In the genomic region with DNA sequence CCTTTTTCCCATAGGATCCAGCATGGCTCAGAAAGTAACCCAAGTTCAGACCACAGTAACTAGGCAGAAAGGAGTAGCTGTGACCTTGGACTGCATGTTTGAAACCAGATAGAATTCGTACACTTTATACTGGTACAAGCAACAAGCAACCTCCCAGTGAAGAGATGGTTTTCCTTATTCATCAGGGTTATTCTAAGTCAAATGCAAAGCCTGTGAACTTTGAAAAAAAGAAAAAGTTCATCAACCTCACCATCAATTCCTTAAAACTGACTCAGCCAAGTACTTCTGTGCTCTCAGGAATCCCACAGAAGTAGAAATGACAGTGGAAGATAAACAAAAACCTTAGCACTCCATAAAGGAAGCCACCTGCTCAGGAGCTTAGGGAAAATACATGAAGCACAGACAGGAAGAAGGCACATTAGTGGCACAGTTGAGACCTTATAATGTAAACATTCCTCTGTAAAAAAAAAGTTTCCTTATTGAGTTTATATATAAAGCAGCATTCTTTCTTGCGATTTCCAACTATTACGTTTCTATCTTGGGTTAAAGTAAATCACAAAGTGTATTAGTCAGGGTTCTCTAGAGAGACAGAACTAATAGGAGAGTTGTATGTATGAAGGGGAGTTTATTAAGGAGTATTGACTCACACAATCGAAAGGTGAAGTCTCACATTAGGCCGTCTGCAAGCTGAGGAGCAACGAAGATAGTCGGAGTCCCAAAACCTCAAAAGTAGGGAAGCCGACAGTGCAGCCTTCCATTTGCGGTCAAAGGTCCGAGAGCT, we compare ENCODE assay signal across 23 cellular contexts.
DNase-seq lines count a peak whose midpoint lies in the region; ATAC-seq and TF ChIP-seq lines count a peak whose summit lies in the region.
"Had no signal": no experiment of that assay in that cellular context is flagged by ENCODE, and none has a peak within 500 bp of the region (broad histone marks: within the 10 kb centered on the region; RNA-seq: fewer than 3 reads in every experiment).

No MANE protein-coding gene starts in this region.

- H3K27ac Mint-ChIP-seq in HFFc6: no peak overlapping the region
- H3K27ac Mint-ChIP-seq in activated CD8-positive, alpha-beta T cell treated with anti-CD3 and anti-CD28 coated beads for 36 hours: no peak overlapping the region
- H3K27ac Mint-ChIP-seq: activated CD4-positive, alpha-beta T cell treated with anti-CD3 and anti-CD28 coated beads, Interleukin-2, amount 10 ng/mL, durations not matched to agents 24 days and 14 days; activated naive CD4-positive, alpha-beta T cell treated with anti-CD3 and anti-CD28 coated beads for 36 hours; CD14-positive monocyte; mesothelial cell of epicardium; stimulated activated naive CD8-positive, alpha-beta T cell treated with anti-CD3 and anti-CD28 coated beads, Interleukin-15, Interleukin-2, amounts not matched to agents 100 ng/mL and 50 ng/mL, for 24 hours had no signal

- H3K9me3 Mint-ChIP-seq in HFFc6: no peaks in the 10 kb centered on the region
- no peaks in the 10 kb centered on the region for H3K9me3 Mint-ChIP-seq in activated CD8-positive, alpha-beta T cell treated with anti-CD3 and anti-CD28 coated beads for 36 hours
- H3K9me3 Mint-ChIP-seq: activated CD4-positive, alpha-beta T cell treated with anti-CD3 and anti-CD28 coated beads, Interleukin-2, amount 10 ng/mL, durations not matched to agents 24 days and 14 days; activated naive CD4-positive, alpha-beta T cell treated with anti-CD3 and anti-CD28 coated beads for 36 hours; CD14-positive monocyte; mesothelial cell of epicardium; neural crest cell; stimulated activated naive CD8-positive, alpha-beta T cell treated with anti-CD3 and anti-CD28 coated beads, Interleukin-15, Interleukin-2, amounts not matched to agents 100 ng/mL and 50 ng/mL, for 24 hours had no signal

- POLR2A ChIA-PET in AG04449 (lab: Yijun Ruan, JAX): no interaction called here
- POLR2A ChIA-PET in activated CD8-positive, alpha-beta T cell treated with anti-CD3 and anti-CD28 coated beads for 36 hours (lab: Charles Lee): no interaction called here

- H3K27me3 ChIP-seq in brain microvascular endothelial cell (replicated peaks): no peaks in the 10 kb centered on the region
- H3K27me3 ChIP-seq: body of pancreas, heart left ventricle, upper lobe of left lung had no signal

- CTCF ChIA-PET in AG04449 (lab: Yijun Ruan, JAX): interaction anchor here (1.3 to 3.4 kb wide), 2 partner anchors 11 to 31 kb away, joined by 5 to 20 read pairs; no protein-coding TSS in a partner anchor
- CTCF ChIA-PET in activated CD8-positive, alpha-beta T cell treated with anti-CD3 and anti-CD28 coated beads for 36 hours (lab: Charles Lee): no interaction called here

- in situ Hi-C loops in brain microvascular endothelial cell (cut with HindIII; ENCODE audit: low pct_ligation_motif_present, low sequenced_read_pairs): no loop called here

- H3K4me3 ChIP-seq in AG04449 (ENCODE audit: low read depth, low read length): no peak overlapping the region
- H3K4me3 ChIP-seq in brain microvascular endothelial cell (ENCODE audit: low read depth, low read length): no peak overlapping the region
- no peak overlapping the region for H3K4me3 ChIP-seq in foreskin fibroblast (ENCODE audit: low read depth in 1 of 2, low read length in 2 of 2)
- H3K4me3 ChIP-seq: body of pancreas, heart left ventricle, upper lobe of left lung had no signal

- peak overlapping the region; percentile 91 for H3K27ac ChIP-seq in brain microvascular endothelial cell
- H3K27ac ChIP-seq: body of pancreas, heart left ventricle, HL-60, upper lobe of left lung had no signal

- ATAC-seq in activated CD8-positive, alpha-beta T cell treated with anti-CD3 and anti-CD28 coated beads for 36 hours: no peak
- ATAC-seq in HG03139 (IDR thresholded peaks at IDR 0.05; ENCODE audit: unreplicated experiment): no peak
- ATAC-seq: body of pancreas, heart left ventricle had no signal

- intact Hi-C loops in activated CD8-positive, alpha-beta T cell treated with anti-CD3 and anti-CD28 coated beads for 36 hours (cut with micrococcal nuclease): no loop called here

- H3K4me3 Mint-ChIP-seq in HFFc6: no peak overlapping the region
- H3K4me3 Mint-ChIP-seq in activated CD8-positive, alpha-beta T cell treated with anti-CD3 and anti-CD28 coated beads for 36 hours: no peak overlapping the region
- H3K4me3 Mint-ChIP-seq: activated CD4-positive, alpha-beta T cell treated with anti-CD3 and anti-CD28 coated beads, Interleukin-2, amount 10 ng/mL, durations not matched to agents 24 days and 14 days; activated naive CD4-positive, alpha-beta T cell treated with anti-CD3 and anti-CD28 coated beads for 36 hours; CD14-positive monocyte; mesothelial cell of epicardium; neural crest cell; stimulated activated naive CD8-positive, alpha-beta T cell treated with anti-CD3 and anti-CD28 coated beads, Interleukin-15, Interleukin-2, amounts not matched to agents 100 ng/mL and 50 ng/mL, for 24 hours had no signal

- H3K36me3 Mint-ChIP-seq in HFFc6 (ENCODE audit: low read depth): no peaks in the 10 kb centered on the region
- no peaks in the 10 kb centered on the region for H3K36me3 Mint-ChIP-seq in activated CD8-positive, alpha-beta T cell treated with anti-CD3 and anti-CD28 coated beads for 36 hours (ENCODE audit: low read depth)
- H3K36me3 Mint-ChIP-seq: CD14-positive monocyte, mesothelial cell of epicardium had no signal

- TF ChIP-seq CTCF in AG04449 (IDR thresholded peaks at IDR 0.05; ENCODE audit: insufficient read depth, low read length, missing control alignments) (no peak), HFFc6 (IDR thresholded peaks at IDR 0.05) (no peak), brain microvascular endothelial cell (IDR thresholded peaks at IDR 0.05; ENCODE audit: low read depth, low read length, missing control alignments) (no peak), foreskin fibroblast (IDR thresholded peaks at IDR 0.05; ENCODE audit: low read depth, low read length) (no peak)
- TF ChIP-seq CTCF in activated CD8-positive, alpha-beta T cell treated with anti-CD3 and anti-CD28 coated beads for 36 hours (IDR thresholded peaks at IDR 0.05): no peak

- peaks cover 11% of the 10 kb centered on the region for H3K4me1 Mint-ChIP-seq in HFFc6 (ENCODE audit: low read depth)
- H3K4me1 Mint-ChIP-seq in activated CD8-positive, alpha-beta T cell treated with anti-CD3 and anti-CD28 coated beads for 36 hours (ENCODE audit: low read depth): no peaks in the 10 kb centered on the region
- H3K4me1 Mint-ChIP-seq: activated CD4-positive, alpha-beta T cell treated with anti-CD3 and anti-CD28 coated beads, Interleukin-2, amount 10 ng/mL, durations not matched to agents 24 days and 14 days; neural crest cell had no signal

- peaks cover 4% of the 10 kb centered on the region for H3K27me3 Mint-ChIP-seq in HFFc6 (ENCODE audit: insufficient read depth)
- no peaks in the 10 kb centered on the region for H3K27me3 Mint-ChIP-seq in activated CD8-positive, alpha-beta T cell treated with anti-CD3 and anti-CD28 coated beads for 36 hours
- H3K27me3 Mint-ChIP-seq: activated CD4-positive, alpha-beta T cell treated with anti-CD3 and anti-CD28 coated beads, Interleukin-2, amount 10 ng/mL, durations not matched to agents 24 days and 14 days; stimulated activated naive CD8-positive, alpha-beta T cell treated with anti-CD3 and anti-CD28 coated beads, Interleukin-15, Interleukin-2, amounts not matched to agents 100 ng/mL and 50 ng/mL, for 24 hours had no signal

- peak; percentile 60 for DNase-seq in AG04449 (ENCODE audit: low read depth, low spot score)
- peak; percentile 58 for DNase-seq in HFFc6
- peak; percentile 77 for DNase-seq in brain microvascular endothelial cell
- DNase-seq in kidney tubule cell (ENCODE audit: low spot score): peak; percentile 88
- DNase-seq in COLO668 (lab: John Stamatoyannopoulos, UW; ENCODE audit: unreplicated experiment): no peak
- DNase-seq in activated CD8-positive, alpha-beta T cell treated with anti-CD3 and anti-CD28 coated beads for 36 hours: no peak
- no peak for DNase-seq in foreskin fibroblast
- DNase-seq: activated CD4-positive, alpha-beta T cell treated with anti-CD3 and anti-CD28 coated beads, Interleukin-2, amount 10 ng/mL, durations not matched to agents 24 days and 14 days; activated naive CD4-positive, alpha-beta T cell treated with anti-CD3 and anti-CD28 coated beads for 36 hours; body of pancreas; dermis blood vessel endothelial cell; DMS79 treated with DMSO at 0.1 percent for 48 hours; heart left ventricle; KG1; NCI-H1105 treated with DMSO at 0.1 percent for 48 hours; retina; upper lobe of left lung had no signal

- no peaks in the 10 kb centered on the region for H3K36me3 ChIP-seq in brain microvascular endothelial cell (replicated peaks)
- H3K36me3 ChIP-seq: heart left ventricle, upper lobe of left lung had no signal

Comparison
In these comparisons a context has a peak if more than half of its experiments do, and no peak if none do; other contexts are left out.
1. DNase-seq: peak in AG04449 (single experiment), HFFc6 (single experiment), brain microvascular endothelial cell (single experiment) and kidney tubule cell (single experiment); none in COLO668 (single experiment), activated CD8-positive, alpha-beta T cell treated with anti-CD3 and anti-CD28 coated beads for 36 hours (single experiment) and foreskin fibroblast (0 of 2).